In the genomic region with DNA sequence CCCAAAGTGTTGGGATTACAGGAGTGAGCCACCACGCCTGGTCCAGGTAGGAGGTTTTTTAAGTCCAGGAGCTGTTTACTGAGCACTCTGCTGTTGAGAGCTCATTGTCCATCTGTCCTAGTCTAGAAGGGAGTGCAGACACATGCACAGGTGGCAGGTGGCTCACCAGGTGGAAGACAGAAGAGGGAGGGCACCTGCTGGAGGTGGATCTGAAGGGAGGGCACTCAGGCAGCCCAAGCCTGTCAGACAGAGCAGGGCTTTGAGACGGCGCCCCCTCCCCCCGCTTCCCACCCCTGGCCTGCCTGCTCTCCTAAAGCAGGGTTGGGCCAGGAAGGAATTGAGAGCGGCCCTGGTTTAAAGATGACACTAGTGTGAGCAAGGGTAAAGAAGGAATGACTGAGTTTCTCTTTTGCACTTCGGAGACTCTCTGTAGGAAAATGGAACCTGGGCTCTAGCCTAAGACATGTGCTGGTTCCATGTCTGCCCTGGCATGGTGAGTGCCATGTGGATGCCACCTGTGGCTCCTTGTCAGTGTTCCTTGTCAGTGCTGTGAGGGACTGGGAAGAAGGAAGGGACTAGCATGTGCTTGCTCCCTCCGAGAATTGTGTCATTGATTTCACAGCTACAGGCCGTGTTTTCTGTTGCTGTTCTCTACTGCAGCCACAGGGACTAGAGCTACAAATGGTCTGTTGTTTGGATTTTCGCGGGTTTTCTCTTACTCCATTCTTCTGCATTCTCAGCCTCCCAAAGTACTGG, we compare ENCODE assay signal across 1 cellular context.
TF ChIP-seq lines count a peak whose summit lies in the region.

No MANE protein-coding gene starts in this region.

TF ChIP-seq in SK-N-SH treated with all-trans-retinoic acid at 6 μM for 48 hours, 23 proteins besides CTCF, POLR2A, EP300 and RAD21 (continued from another document):
- TF ChIP-seq ZNF70 (CRISPR knock-in tag; IDR thresholded peaks at IDR 0.05) (no peak), ZNF565 (CRISPR knock-in tag; conservative IDR thresholded peaks at IDR 0.05; ENCODE audit: low read depth) (no peak), ZNF8 (CRISPR knock-in tag; IDR thresholded peaks at IDR 0.05) (no peak), ARNTL (CRISPR knock-in tag; IDR thresholded peaks at IDR 0.05; ENCODE audit: borderline replicate concordance, low read depth) (no peak), ZFP30 (CRISPR knock-in tag; IDR thresholded peaks at IDR 0.05) (no peak), BACH2 (CRISPR knock-in tag; IDR thresholded peaks at IDR 0.05; ENCODE audit: borderline replicate concordance) (no peak), ESRRG (CRISPR knock-in tag; IDR thresholded peaks at IDR 0.05) (no peak), PPARA (CRISPR knock-in tag; IDR thresholded peaks at IDR 0.05; ENCODE audit: borderline replicate concordance) (no peak), ISL1 (CRISPR knock-in tag; IDR thresholded peaks at IDR 0.05) (no peak), TOX (CRISPR knock-in tag; IDR thresholded peaks at IDR 0.05; ENCODE audit: borderline replicate concordance) (no peak)
- TF ChIP-seq, protein P1, sequence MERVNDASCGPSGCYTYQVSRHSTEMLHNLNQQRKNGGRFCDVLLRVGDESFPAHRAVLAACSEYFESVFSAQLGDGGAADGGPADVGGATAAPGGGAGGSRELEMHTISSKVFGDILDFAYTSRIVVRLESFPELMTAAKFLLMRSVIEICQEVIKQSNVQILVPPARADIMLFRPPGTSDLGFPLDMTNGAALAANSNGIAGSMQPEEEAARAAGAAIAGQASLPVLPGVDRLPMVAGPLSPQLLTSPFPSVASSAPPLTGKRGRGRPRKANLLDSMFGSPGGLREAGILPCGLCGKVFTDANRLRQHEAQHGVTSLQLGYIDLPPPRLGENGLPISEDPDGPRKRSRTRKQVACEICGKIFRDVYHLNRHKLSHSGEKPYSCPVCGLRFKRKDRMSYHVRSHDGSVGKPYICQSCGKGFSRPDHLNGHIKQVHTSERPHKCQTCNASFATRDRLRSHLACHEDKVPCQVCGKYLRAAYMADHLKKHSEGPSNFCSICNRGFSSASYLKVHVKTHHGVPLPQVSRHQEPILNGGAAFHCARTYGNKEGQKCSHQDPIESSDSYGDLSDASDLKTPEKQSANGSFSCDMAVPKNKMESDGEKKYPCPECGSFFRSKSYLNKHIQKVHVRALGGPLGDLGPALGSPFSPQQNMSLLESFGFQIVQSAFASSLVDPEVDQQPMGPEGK (CRISPR knock-in tag; IDR thresholded peaks at IDR 0.05; ENCODE audit: borderline replicate concordance) = no peak
